Comparison of ENCODE assay signal across 11 cellular contexts in the genomic region with DNA sequence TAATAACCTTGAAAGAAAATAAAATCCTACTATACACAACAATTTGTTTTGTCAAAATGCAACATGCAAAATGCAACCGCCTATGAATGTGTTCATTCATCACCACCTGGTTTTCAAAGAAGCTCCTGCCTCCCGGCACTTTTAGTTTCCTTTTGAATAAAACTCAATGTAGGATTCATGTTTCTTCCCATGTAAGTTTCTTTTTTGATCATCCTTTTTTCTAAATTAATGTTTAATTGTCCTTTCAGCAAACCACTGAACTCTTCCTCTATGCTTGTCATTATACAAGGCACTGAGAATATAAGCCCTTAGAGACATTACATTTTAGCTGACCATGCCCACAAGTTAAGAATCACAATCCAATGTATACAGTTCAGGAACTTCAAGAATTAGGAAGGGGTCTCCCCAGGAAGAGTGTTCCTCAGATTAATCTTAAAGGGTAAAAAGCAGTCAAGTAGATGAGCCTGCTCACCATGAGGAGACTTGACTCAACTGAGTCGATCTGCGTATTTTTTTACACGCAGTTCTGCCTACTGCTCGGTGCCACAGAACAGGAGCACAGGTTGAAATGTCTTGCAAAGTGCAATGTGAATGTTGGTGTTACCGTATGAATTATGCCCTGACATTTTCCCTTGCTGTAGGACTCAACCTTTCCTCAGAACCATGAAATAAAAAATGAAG. TPM values are rescaled to one million over a fixed set of nuclear protein-coding genes. Genes with fewer than 3 reads are reported as not detected.
DNase-seq lines count a peak whose midpoint lies in the region; ATAC-seq and TF ChIP-seq lines count a peak whose summit lies in the region.
"Had no signal": no experiment of that assay in that cellular context is flagged by ENCODE, and none has a peak within 500 bp of the region (broad histone marks: within the 10 kb centered on the region; RNA-seq: fewer than 3 reads in every experiment).

No MANE protein-coding gene starts in this region.

- peak; percentile 73 for ATAC-seq in activated CD8-positive, alpha-beta memory T cell treated with anti-CD3 and anti-CD28 coated beads, Interleukin-2, amount 10 ng/mL, durations not matched to agents 7 days and 5 days
- peak; percentile 72 for ATAC-seq in HG02588 (IDR thresholded peaks at IDR 0.05; ENCODE audit: unreplicated experiment)
- peak; percentile 75 for ATAC-seq in HG03558 (IDR thresholded peaks at IDR 0.05; ENCODE audit: extremely low read depth, unreplicated experiment)
- no peak for ATAC-seq in natural killer cell
- ATAC-seq in left lobe of liver: no peak

- H3K4me3 Mint-ChIP-seq in activated CD8-positive, alpha-beta memory T cell treated with anti-CD3 and anti-CD28 coated beads, Interleukin-2, amount 10 ng/mL, durations not matched to agents 7 days and 5 days: peak overlapping the region; percentile 85
- peak overlapping the region; percentile 21 for H3K4me3 Mint-ChIP-seq in natural killer cell
- H3K4me3 Mint-ChIP-seq: neural crest cell had no signal

- intact Hi-C loops in natural killer cell (cut with micrococcal nuclease): no loop called here

- CTCF ChIA-PET in activated CD8-positive, alpha-beta memory T cell treated with anti-CD3 and anti-CD28 coated beads, Interleukin-2, amount 10 ng/mL, durations not matched to agents 7 days and 5 days (lab: Charles Lee): interaction anchor here (1.3 to 3.4 kb wide), 7 partner anchors 10 to 71 kb away, joined by 3 to 21 read pairs (median 3); no protein-coding TSS in a partner anchor

- peaks cover 15% of the 10 kb centered on the region for H3K9me3 Mint-ChIP-seq in activated CD8-positive, alpha-beta memory T cell treated with anti-CD3 and anti-CD28 coated beads, Interleukin-2, amount 10 ng/mL, durations not matched to agents 7 days and 5 days (ENCODE audit: low read depth)
- H3K9me3 Mint-ChIP-seq in natural killer cell: peaks cover 2 to 3% of the 10 kb centered on the region in 2 donors

- no peaks in the 10 kb centered on the region for H3K27me3 Mint-ChIP-seq in activated CD8-positive, alpha-beta memory T cell treated with anti-CD3 and anti-CD28 coated beads, Interleukin-2, amount 10 ng/mL, durations not matched to agents 7 days and 5 days
- H3K27me3 Mint-ChIP-seq in natural killer cell (ENCODE audit: low read depth in 2 of 2): peaks cover 0 to 7% of the 10 kb centered on the region in 2 donors

- peak; percentile 67 for DNase-seq in activated CD8-positive, alpha-beta memory T cell treated with anti-CD3 and anti-CD28 coated beads, Interleukin-2, amount 10 ng/mL, durations not matched to agents 7 days and 5 days
- DNase-seq in activated CD8-positive, alpha-beta memory T cell treated with anti-CD3 and anti-CD28 coated beads, Interleukin-2, amount 50 U/mL, for 48 hours: no peak
- no peak for DNase-seq in natural killer cell
- DNase-seq in HuH-7 (ENCODE audit: low spot score): no peak
- no peak for DNase-seq in left lobe of liver (ENCODE audit: low spot score)
- no peak for DNase-seq in NCI-H187 (lab: John Stamatoyannopoulos, UW)
- DNase-seq: dermis blood vessel endothelial cell, IMR-90 had no signal

- TF ChIP-seq CTCF in natural killer cell (IDR thresholded peaks at IDR 0.05): no peak

- peaks cover 39% of the 10 kb centered on the region for H3K36me3 Mint-ChIP-seq in activated CD8-positive, alpha-beta memory T cell treated with anti-CD3 and anti-CD28 coated beads, Interleukin-2, amount 10 ng/mL, durations not matched to agents 7 days and 5 days
- H3K36me3 Mint-ChIP-seq in natural killer cell: no peaks in the 10 kb centered on the region

- H3K4me1 Mint-ChIP-seq in activated CD8-positive, alpha-beta memory T cell treated with anti-CD3 and anti-CD28 coated beads, Interleukin-2, amount 10 ng/mL, durations not matched to agents 7 days and 5 days: peaks cover 63% of the 10 kb centered on the region
- no peaks in the 10 kb centered on the region for H3K4me1 Mint-ChIP-seq in natural killer cell
- H3K4me1 Mint-ChIP-seq: neural crest cell had no signal

- H3K27ac Mint-ChIP-seq in activated CD8-positive, alpha-beta memory T cell treated with anti-CD3 and anti-CD28 coated beads, Interleukin-2, amount 10 ng/mL, durations not matched to agents 7 days and 5 days: peak overlapping the region; percentile 96
- H3K27ac Mint-ChIP-seq in natural killer cell: no peak overlapping the region

RNA-seq across cellular contexts. Expression of gene THEMIS, which starts 7.2 kb away (rescaled TPM):
- 100 to 1,000 TPM; 107 to 133 TPM for total RNA-seq in activated CD8-positive, alpha-beta memory T cell treated with anti-CD3 and anti-CD28 coated beads, Interleukin-2, amount 10 ng/mL, durations not matched to agents 7 days and 5 days
- total RNA-seq in natural killer cell (10 to 100 TPM in 1 of 3 donors, 1 to 10 TPM in 1, under 1 TPM in 1; 0.82 to 11.7 (median 1.7) TPM), left lobe of liver (0.13 TPM)
- total RNA-seq: dermis blood vessel endothelial cell, IMR-90, neural crest cell had no signal

Comparison
In these comparisons a context has a peak if more than half of its experiments do, and no peak if none do; other contexts are left out.
1. ATAC-seq: peak in activated CD8-positive, alpha-beta memory T cell treated with anti-CD3 and anti-CD28 coated beads, Interleukin-2, amount 10 ng/mL, durations not matched to agents 7 days and 5 days (single experiment), HG02588 (single experiment) and HG03558 (single experiment); none in natural killer cell (0 of 3) and left lobe of liver (single experiment).
2. RNA of gene THEMIS, which starts 7.2 kb away (total RNA-seq): 107 to 133 TPM in activated CD8-positive, alpha-beta memory T cell treated with anti-CD3 and anti-CD28 coated beads, Interleukin-2, amount 10 ng/mL, durations not matched to agents 7 days and 5 days; 0.82 to 11.7 TPM in natural killer cell and 0.13 TPM in left lobe of liver (single experiment); every median in the first group is over 4 times any median in the second.